8 cellular contexts compared by ENCODE assay signal in the genomic region with DNA sequence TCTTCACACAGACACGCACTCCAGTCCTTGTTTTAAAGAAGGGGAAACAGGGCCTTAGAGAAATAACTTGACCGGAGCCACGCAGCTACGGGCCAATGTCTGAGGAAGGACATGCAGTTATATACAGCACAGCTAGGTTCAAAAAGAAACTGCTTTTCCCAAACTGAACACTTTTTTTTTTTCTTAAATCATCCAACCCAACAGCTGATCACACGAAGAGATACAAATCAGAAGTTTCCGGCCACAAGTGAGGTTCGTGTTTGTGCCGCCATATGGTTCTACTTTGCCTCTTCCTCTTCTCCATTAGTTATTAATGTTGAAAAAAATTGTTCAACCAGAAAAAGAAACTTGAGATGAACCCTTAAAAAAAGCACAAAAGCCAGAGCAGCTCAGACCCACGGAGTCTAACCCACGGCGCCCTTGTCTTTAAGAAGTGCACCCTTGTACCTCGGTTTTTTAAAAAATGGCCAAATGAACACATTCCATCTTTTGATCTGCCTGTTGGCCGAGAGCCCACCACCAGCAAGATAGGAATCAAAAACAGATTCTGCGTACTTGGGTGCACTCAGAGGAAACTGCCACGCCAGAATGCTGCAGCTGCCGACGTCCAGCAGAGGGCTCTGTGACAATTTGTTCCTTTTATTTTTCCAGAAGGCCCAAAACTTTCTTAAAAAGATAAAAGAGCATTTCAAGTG.
A peak's percentile ranks its signal among the peaks of the same experiment; 100 is the strongest.
DNase-seq lines count a peak whose midpoint lies in the region; ATAC-seq, FAIRE-seq and TF ChIP-seq lines count a peak whose summit lies in the region.

No MANE protein-coding gene starts in this region.

- WGBS in GM12878 (ENCODE audit: insufficient coverage, insufficient replicate concordance, low lambda C conversion rate, missing lambda C conversion rate) = 11% methylated on average over 17 of the region's 17 CpGs

- peak overlapping the region; percentile 88 for H3K4me3 Mint-ChIP-seq in T-helper 2 cell treated with Interferon-gamma antibody and Interleukin-4, amounts not matched to agents 5 μg/mL and 100 μg/mL, for 36 hours

- H2AFZ ChIP-seq in ACC112 (ENCODE audit: low read length, unreplicated experiment) = no peak overlapping the region
- peak overlapping the region; percentile 43 for H2AFZ ChIP-seq in GM12878 (ENCODE audit: control insufficient read depth, low read depth, low read length)

- peaks cover 31% of the 10 kb centered on the region for H3K4me1 ChIP-seq in ACC112 (ENCODE audit: control insufficient read depth, insufficient read depth, low read length, unreplicated experiment)
- H3K4me1 ChIP-seq in GM12878 (ENCODE audit: control insufficient read depth, insufficient read depth, low read length) = peaks cover 41% of the 10 kb centered on the region

- H3K27me3 ChIP-seq in ACC112 (ENCODE audit: insufficient read depth, low read length) (no peaks in the 10 kb centered on the region), GM12878 (replicated peaks in 1 of 2; ENCODE audit: control insufficient read depth in 2 of 2, insufficient read depth in 2 of 2, low read length in 1 of 2) (no peaks in the 10 kb centered on the region)

- no peak for TF ChIP-seq POLR2A in GM18505 (IDR thresholded peaks at IDR 0.05; ENCODE audit: borderline replicate concordance, extremely low read depth, insufficient read depth, insufficient read length)
- no peak for TF ChIP-seq POLR2A in GM12878 (IDR thresholded peaks at IDR 0.05; ENCODE audit: low read depth, low read length)

- H3K27ac Mint-ChIP-seq in T-helper 2 cell treated with Interferon-gamma antibody and Interleukin-4, amounts not matched to agents 5 μg/mL and 100 μg/mL, for 36 hours = peak overlapping the region; percentile 98

- CTCF ChIA-PET in GM12878 (lab: Yijun Ruan, JAX) = interaction anchor here (0.6 to 4.1 kb wide), 37 partner anchors 9 to 337 kb away, joined by 3 to 77 read pairs (median 4); a partner anchor contains a TSS

- H3K27ac ChIP-seq in ACC112 (ENCODE audit: low read depth, low read length) = peak overlapping the region; percentile 67
- peak overlapping the region; percentile 81 for H3K27ac ChIP-seq in GM12878 (ENCODE audit: control insufficient read depth, insufficient read depth)

- H3K36me3 Mint-ChIP-seq in T-helper 2 cell treated with Interferon-gamma antibody and Interleukin-4, amounts not matched to agents 5 μg/mL and 100 μg/mL, for 36 hours (ENCODE audit: low read depth) = peaks cover 13% of the 10 kb centered on the region

- no TSS peak for BruUV-seq in GM12878 (replicated peaks; lab: Mats Ljungman, UMichigan)

- no peaks in the 10 kb centered on the region for H3K9me3 Mint-ChIP-seq in T-helper 2 cell treated with Interferon-gamma antibody and Interleukin-4, amounts not matched to agents 5 μg/mL and 100 μg/mL, for 36 hours

- POLR2A ChIA-PET in GM12878 (lab: Charles Lee) = interaction anchor here (0.5 to 1.0 kb wide), 4 partner anchors 10 to 210 kb away, joined by 3 read pairs; no protein-coding TSS in a partner anchor

- H3K79me2 ChIP-seq in ACC112 (ENCODE audit: control insufficient read depth, insufficient read depth, low read length, unreplicated experiment) (peaks cover 89% of the 10 kb centered on the region), GM12878 (ENCODE audit: control insufficient read depth, insufficient read depth, low read length) (peaks cover 65% of the 10 kb centered on the region)

- SMC1A ChIA-PET in GM12878 (lab: Charles Lee; ENCODE audit: uncharacterized antibody, unreplicated experiment) = interaction anchor here (0.6 to 3.6 kb wide), 23 partner anchors 8 to 290 kb away, joined by 3 to 24 read pairs (median 4); no protein-coding TSS in a partner anchor

- H3K36me3 ChIP-seq in ACC112 (ENCODE audit: insufficient read depth, low read length) = no peaks in the 10 kb centered on the region
- H3K36me3 ChIP-seq in GM12878 (ENCODE audit: control insufficient read depth in 2 of 2, insufficient read depth in 2 of 2, low read length in 1 of 2) = peaks cover 9 to 11% of the 10 kb centered on the region in 2 experiments; a peak in 3 of 4 replicates

- peak; percentile 81 to 92 (median 84) for TF ChIP-seq CTCF in GM12878 (IDR thresholded peaks at IDR 0.05 in 2 of 3, conservative IDR thresholded peaks at IDR 0.05 in 1 of 3; ENCODE audit: control insufficient read depth in 2 of 3, extremely low read depth in 1 of 3, insufficient read depth in 1 of 3, low read depth in 3 of 3, low read length in 3 of 3)

- in situ Hi-C loops in GM12878 (cut with MboI) = loop anchor here (5.0 kb wide), 2 partner anchors 191 to 256 kb away; no protein-coding TSS in a partner anchor

- peak; percentile 54 for DNase-seq in T-helper 2 cell treated with Interferon-gamma antibody and Interleukin-4, amounts not matched to agents 5 μg/mL and 100 μg/mL, for 36 hours (ENCODE audit: low spot score)
- DNase-seq in GM12878 (ENCODE audit: low read depth, low spot score) = peak; percentile 70
- DNase-seq in inferior parietal cortex (ENCODE audit: extremely low spot score) = peak; percentile 66
- peak; percentile 69 for DNase-seq in stimulated activated CD4-positive, alpha-beta T cell treated with anti-CD3 and anti-CD28 coated beads, Interleukin-15, amount 100 ng/mL, for 24 hours
- no peak for DNase-seq in NCI-H2107 (lab: John Stamatoyannopoulos, UW)

- ATAC-seq in GM18505 (IDR thresholded peaks at IDR 0.05; ENCODE audit: unreplicated experiment) = peak; percentile 48
- ATAC-seq in HG03565 (IDR thresholded peaks at IDR 0.05; ENCODE audit: unreplicated experiment) = peak; percentile 41
- peak; percentile 82 for ATAC-seq in GM12878

- H3K9me3 ChIP-seq in GM12878 (replicated peaks; ENCODE audit: control insufficient read depth, insufficient read depth, low read length) = no peaks in the 10 kb centered on the region

- H4K20me1 ChIP-seq in GM12878 (ENCODE audit: control insufficient read depth, insufficient read depth) = no peaks in the 10 kb centered on the region

- TF ChIP-seq RAD21 in GM12878 (IDR thresholded peaks at IDR 0.05; ENCODE audit: insufficient read depth, low read depth, low read length) = peak; percentile 69

- peak overlapping the region; percentile 62 for H3K9ac ChIP-seq in GM12878 (ENCODE audit: control insufficient read depth, insufficient read depth, low read length)

- H3K27me3 Mint-ChIP-seq in T-helper 2 cell treated with Interferon-gamma antibody and Interleukin-4, amounts not matched to agents 5 μg/mL and 100 μg/mL, for 36 hours (ENCODE audit: low read depth) = no peaks in the 10 kb centered on the region

- peak overlapping the region; percentile 82 for H3K4me2 ChIP-seq in GM12878 (ENCODE audit: control insufficient read depth, insufficient read depth)

- H3K4me3 ChIP-seq in ACC112 (ENCODE audit: low read depth, low read length) (peak overlapping the region; percentile 41), GM12878 (peak overlapping the region; percentile 63; the same call in 1 of the 2 replicates)

- intact Hi-C loops in GM12878 (cut with micrococcal nuclease; ENCODE audit: unreplicated experiment) = loop anchor here (1.0 to 5.0 kb wide), 4 partner anchors 96 to 260 kb away; a partner anchor contains a TSS

- RAD21 ChIA-PET in GM12878 (lab: Charles Lee; ENCODE audit: unreplicated experiment) = interaction anchor here (0.8 to 1.8 kb wide), 15 partner anchors 15 to 293 kb away, joined by 3 to 15 read pairs (median 3); a partner anchor contains a TSS

- FAIRE-seq in GM12878 (lab: Jason Lieb, UNC) = peak; percentile 92

- no peak; a peak in 1 of 4 replicates for TF ChIP-seq EP300 in GM12878 (IDR thresholded peaks at IDR 0.05; ENCODE audit: borderline replicate concordance in 1 of 2, control insufficient read depth in 1 of 2, low read depth in 2 of 2, low read length in 2 of 2)

- H3K4me1 Mint-ChIP-seq in T-helper 2 cell treated with Interferon-gamma antibody and Interleukin-4, amounts not matched to agents 5 μg/mL and 100 μg/mL, for 36 hours (ENCODE audit: low read depth) = peaks cover 49% of the 10 kb centered on the region

TF ChIP-seq in GM12878, 131 proteins besides CTCF, POLR2A, EP300 and RAD21 (continues in another document):
- TF ChIP-seq DPF2 (IDR thresholded peaks at IDR 0.05) = no peak
- TF ChIP-seq, protein P1, sequence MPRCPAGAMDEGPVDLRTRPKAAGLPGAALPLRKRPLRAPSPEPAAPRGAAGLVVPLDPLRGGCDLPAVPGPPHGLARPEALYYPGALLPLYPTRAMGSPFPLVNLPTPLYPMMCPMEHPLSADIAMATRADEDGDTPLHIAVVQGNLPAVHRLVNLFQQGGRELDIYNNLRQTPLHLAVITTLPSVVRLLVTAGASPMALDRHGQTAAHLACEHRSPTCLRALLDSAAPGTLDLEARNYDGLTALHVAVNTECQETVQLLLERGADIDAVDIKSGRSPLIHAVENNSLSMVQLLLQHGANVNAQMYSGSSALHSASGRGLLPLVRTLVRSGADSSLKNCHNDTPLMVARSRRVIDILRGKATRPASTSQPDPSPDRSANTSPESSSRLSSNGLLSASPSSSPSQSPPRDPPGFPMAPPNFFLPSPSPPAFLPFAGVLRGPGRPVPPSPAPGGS (IDR thresholded peaks at IDR 0.05; ENCODE audit: borderline replicate concordance, insufficient read depth, low read depth, low read length, poor library complexity, severe bottlenecking) = no peak
